In genomic region chr6:46251583-46252339, GRCh38 we compare ENCODE assay signal across 17 cellular contexts.
DNase-seq lines count a peak whose midpoint lies in the region; ATAC-seq and TF ChIP-seq lines count a peak whose summit lies in the region.
"Had no signal": no experiment of that assay in that cellular context is flagged by ENCODE, and none has a peak within 500 bp of the region (broad histone marks: within the 10 kb centered on the region; RNA-seq: fewer than 3 reads in every experiment).

No MANE protein-coding gene starts in this region.

- no peak for TF ChIP-seq POLR2A in suprapubic skin (IDR thresholded peaks at IDR 0.05)

- TF ChIP-seq EP300 in suprapubic skin (IDR thresholded peaks at IDR 0.05), result no peak

- H3K9me3 ChIP-seq in psoas muscle (no peaks in the 10 kb centered on the region), suprapubic skin (no peaks in the 10 kb centered on the region), colonic mucosa (no peaks in the 10 kb centered on the region)
- H3K9me3 ChIP-seq: A549 had no signal

- no peak overlapping the region for H3K9ac ChIP-seq in colonic mucosa (ENCODE audit: low read depth in 2 of 2, low read length in 2 of 2)

- 35 to 76% (median 53%) methylated on average over 3 of the region's 3 CpGs for WGBS in psoas muscle, 3 donors
- WGBS in suprapubic skin, result 49% methylated on average over 3 of the region's 3 CpGs

- H3K27ac ChIP-seq in psoas muscle (peak overlapping the region; percentile 27), suprapubic skin (peak overlapping the region; percentile 79), colonic mucosa (no peak overlapping the region)
- H3K27ac ChIP-seq: 22Rv1, A549 had no signal

- no peak for TF ChIP-seq CTCF in psoas muscle (IDR thresholded peaks at IDR 0.05)
- TF ChIP-seq CTCF in suprapubic skin (IDR thresholded peaks at IDR 0.05), result no peak
- no peak for TF ChIP-seq CTCF in colonic mucosa (IDR thresholded peaks at IDR 0.05)

- no peaks in the 10 kb centered on the region for H3K27me3 ChIP-seq in psoas muscle (ENCODE audit: insufficient read depth in 3 of 3, low read length in 2 of 3)
- H3K27me3 ChIP-seq in suprapubic skin, result no peaks in the 10 kb centered on the region
- no peaks in the 10 kb centered on the region for H3K27me3 ChIP-seq in colonic mucosa

- ATAC-seq in Right ventricle myocardium inferior, result peak; percentile 40
- no peak for ATAC-seq in left cardiac atrium
- peak; percentile 74 for ATAC-seq in left ventricle myocardium superior
- peak; percentile 48 to 78 (median 68) for ATAC-seq in psoas muscle
- ATAC-seq: A549, GM12878, GM23338 had no signal

- H3K36me3 ChIP-seq in psoas muscle (ENCODE audit: insufficient read depth in 1 of 2, low read depth in 1 of 2) (no peaks in the 10 kb centered on the region), suprapubic skin (no peaks in the 10 kb centered on the region), colonic mucosa (no peaks in the 10 kb centered on the region)

- intact Hi-C loops in Right ventricle myocardium inferior (cut with DNase I), result no loop called here
- intact Hi-C loops in left cardiac atrium (cut with DNase I), result no loop called here
- intact Hi-C loops in left ventricle myocardium superior (cut with micrococcal nuclease), result no loop called here
- intact Hi-C loops in psoas muscle (cut with DNase I), result no loop called here
- intact Hi-C loops in colonic mucosa (cut with DNase I), result no loop called here

- H3K4me3 ChIP-seq in psoas muscle (no peak overlapping the region), suprapubic skin (no peak overlapping the region), colonic mucosa (no peak overlapping the region)
- H3K4me3 ChIP-seq: A549, GM12878, GM23338 had no signal

- H3K4me1 ChIP-seq in psoas muscle (peaks cover 8% of the 10 kb centered on the region), suprapubic skin (peaks cover 10% of the 10 kb centered on the region), colonic mucosa (peaks cover 4% of the 10 kb centered on the region)
- H3K4me1 ChIP-seq: A549 had no signal

- DNase-seq in Right ventricle myocardium inferior (ENCODE audit: missing footprints), result no peak
- DNase-seq in left cardiac atrium, result no peak
- no peak for DNase-seq in left ventricle myocardium superior
- no peak for DNase-seq in psoas muscle
- DNase-seq in suprapubic skin (ENCODE audit: low spot score in 2 of 2), result no peak
- no peak for DNase-seq in LoVo (ENCODE audit: low spot score)
- no peak for DNase-seq in colonic mucosa
- DNase-seq in C1 segment of cervical spinal cord (lab: John Stamatoyannopoulos, UW), result no peak
- DNase-seq: AML-193; CD4-positive, alpha-beta memory T cell; DND-41; EL; HCEC 1CT had no signal

Comparison
In these comparisons a context has a peak if more than half of its experiments do, and no peak if none do; other contexts are left out.
1. ATAC-seq: peak in Right ventricle myocardium inferior (single experiment), left ventricle myocardium superior (single experiment) and psoas muscle (4 of 4); none in left cardiac atrium (0 of 2).